Comparison of ENCODE assay signal across 9 cellular contexts in the genomic region with DNA sequence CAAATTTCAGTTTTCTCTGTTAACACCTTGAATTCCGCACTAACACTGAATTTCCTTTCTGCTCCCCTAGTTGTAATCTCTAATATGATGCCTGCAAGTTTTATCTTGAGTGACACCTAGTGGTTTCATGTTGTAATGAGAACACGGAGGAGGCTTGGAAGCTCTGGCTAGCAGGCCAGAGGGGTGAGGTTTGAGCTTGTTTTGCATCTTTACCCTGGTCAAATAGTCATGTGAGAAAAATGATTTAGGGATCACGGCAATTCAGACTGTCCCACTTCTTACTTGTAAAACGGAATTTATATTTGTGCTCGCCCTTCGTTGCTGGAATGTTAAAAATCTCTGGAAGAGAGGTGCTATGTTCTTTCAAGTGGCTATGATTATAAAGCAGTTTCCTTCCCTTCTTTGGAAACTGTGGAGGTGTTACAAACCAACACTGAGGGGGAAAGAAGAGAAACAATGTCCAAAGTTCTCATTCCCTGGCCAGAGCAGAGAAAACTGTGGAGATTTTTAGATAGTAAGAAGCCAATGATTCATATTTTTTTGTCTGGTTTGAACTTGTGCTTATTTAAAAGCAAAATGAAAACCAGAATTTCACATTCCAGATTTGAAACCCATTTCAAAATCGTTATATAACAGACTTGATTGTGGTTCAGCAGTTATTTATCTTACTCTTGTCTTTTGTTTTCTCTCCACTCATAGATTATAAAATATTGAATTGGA. TPM values are rescaled to one million over a fixed set of nuclear protein-coding genes. Genes with fewer than 3 reads are reported as not detected.
DNase-seq lines count a peak whose midpoint lies in the region; ATAC-seq, FAIRE-seq and TF ChIP-seq lines count a peak whose summit lies in the region.
"Had no signal": no experiment of that assay in that cellular context is flagged by ENCODE, and none has a peak within 500 bp of the region (broad histone marks: within the 10 kb centered on the region; RNA-seq: fewer than 3 reads in every experiment).

No MANE protein-coding gene starts in this region.

- no peak overlapping the region for H2AFZ ChIP-seq in IMR-90 (replicated peaks; ENCODE audit: low read length, poor library complexity)
- no peak overlapping the region for H2AFZ ChIP-seq in HepG2 (ENCODE audit: low read length)

- no peaks in the 10 kb centered on the region; the same call in 1 of the 2 replicates for H3K27me3 ChIP-seq in IMR-90 (ENCODE audit: control insufficient read depth, insufficient read depth, low read length)
- no peaks in the 10 kb centered on the region for H3K27me3 ChIP-seq in colonic mucosa
- no peaks in the 10 kb centered on the region for H3K27me3 ChIP-seq in HepG2 (ENCODE audit: control insufficient read depth in 1 of 2, insufficient read depth in 2 of 2, low read length in 2 of 2)
- no peaks in the 10 kb centered on the region for H3K27me3 ChIP-seq in thoracic aorta (replicated peaks; ENCODE audit: insufficient read depth)

- TF ChIP-seq EP300 in HepG2 (IDR thresholded peaks at IDR 0.05; ENCODE audit: low read depth in 2 of 2, low read length in 2 of 2) (no peak), HepG2 (CRISPR knock-in tag; IDR thresholded peaks at IDR 0.05; ENCODE audit: borderline replicate concordance) (no peak)

- peak; percentile 79 for TF ChIP-seq RAD21 in IMR-90 (IDR thresholded peaks at IDR 0.05; ENCODE audit: low read length)
- TF ChIP-seq RAD21 in HepG2 (CRISPR knock-in tag; IDR thresholded peaks at IDR 0.05), result no peak

- H3K18ac ChIP-seq in IMR-90 (ENCODE audit: low read depth, low read length), result no peak overlapping the region

- H4K8ac ChIP-seq in IMR-90 (ENCODE audit: low read depth in 2 of 2, low read length in 2 of 2), result no peak overlapping the region

- H2AK9ac ChIP-seq in IMR-90 (replicated peaks; ENCODE audit: low read depth, low read length, poor library complexity), result no peak overlapping the region

- no peak overlapping the region for H2AK5ac ChIP-seq in IMR-90 (ENCODE audit: low read depth, low read length)

- H4K5ac ChIP-seq in IMR-90 (ENCODE audit: low read depth, low read length), result no peak overlapping the region

- H2BK120ac ChIP-seq in IMR-90 (ENCODE audit: low read depth, low read length), result peak overlapping the region; percentile 9; the same call in 1 of the 2 replicates

- TF ChIP-seq CTCF in 22Rv1 (IDR thresholded peaks at IDR 0.05), result peak; percentile 91
- TF ChIP-seq CTCF in IMR-90 (conservative IDR thresholded peaks at IDR 0.05; ENCODE audit: low read depth, low read length), result peak; percentile 76
- peak; percentile 65 for TF ChIP-seq CTCF in colonic mucosa (IDR thresholded peaks at IDR 0.05)
- peak; percentile 77 for TF ChIP-seq CTCF in HepG2 (CRISPR knock-in tag; IDR thresholded peaks at IDR 0.05)
- peak; percentile 82 for TF ChIP-seq CTCF in thoracic aorta (IDR thresholded peaks at IDR 0.05)

- H3K79me1 ChIP-seq in IMR-90 (ENCODE audit: low read depth in 1 of 2, low read length in 2 of 2), result no peaks in the 10 kb centered on the region

- ATAC-seq in GM21786 (IDR thresholded peaks at IDR 0.05; ENCODE audit: unreplicated experiment) (peak; percentile 87), IMR-90 (ENCODE audit: low read depth) (peak; percentile 98), HepG2 (peak; percentile 93), thoracic aorta (ENCODE audit: insufficient number of reproducible peaks, low FRiP score, low read depth) (peak; percentile 92)

- H3K4ac ChIP-seq in IMR-90 (ENCODE audit: low read depth, low read length), result no peak overlapping the region

- H2BK20ac ChIP-seq in IMR-90 (ENCODE audit: low read depth, low read length), result no peak overlapping the region

- no peaks in the 10 kb centered on the region for H3K9me3 ChIP-seq in IMR-90 (ENCODE audit: control insufficient read depth, insufficient read depth, low read length)
- H3K9me3 ChIP-seq in colonic mucosa, result no peaks in the 10 kb centered on the region
- H3K9me3 ChIP-seq in HepG2 (ENCODE audit: low read length), result no peaks in the 10 kb centered on the region
- no peaks in the 10 kb centered on the region for H3K9me3 ChIP-seq in thoracic aorta

- no peak overlapping the region for H3K56ac ChIP-seq in IMR-90 (ENCODE audit: extremely low read depth, insufficient read depth, low read length)

- H3K4me3 ChIP-seq in IMR-90 (ENCODE audit: insufficient read depth, low read depth, low read length), result no peak overlapping the region
- H3K4me3 ChIP-seq in colonic mucosa, result no peak overlapping the region
- no peak overlapping the region for H3K4me3 ChIP-seq in HepG2 (replicated peaks in 1 of 3; ENCODE audit: insufficient read depth in 1 of 3, low read depth in 2 of 3, low read length in 3 of 3)
- peak overlapping the region; percentile 49 for H3K4me3 ChIP-seq in thoracic aorta

- H4K91ac ChIP-seq in IMR-90 (ENCODE audit: insufficient read depth, low read depth, low read length), result no peak overlapping the region

- H3K79me2 ChIP-seq in HepG2 (ENCODE audit: insufficient read depth, low read length), result no peaks in the 10 kb centered on the region

- DNase-seq in G401 (ENCODE audit: low spot score), result peak; percentile 65
- peak; percentile 66 for DNase-seq in IMR-90
- DNase-seq in OCI-M1 (lab: John Stamatoyannopoulos, UW), result peak; percentile 92
- DNase-seq in colonic mucosa, result no peak
- DNase-seq in HepG2 (ENCODE audit: low spot score), result peak; percentile 44
- DNase-seq in thoracic aorta (ENCODE audit: low spot score), result no peak

- no peak overlapping the region for H3K23ac ChIP-seq in IMR-90 (ENCODE audit: low read depth, low read length)

- H3K9me1 ChIP-seq in IMR-90 (ENCODE audit: insufficient read depth, low read length), result no peaks in the 10 kb centered on the region

- no peak overlapping the region for H2BK15ac ChIP-seq in IMR-90 (ENCODE audit: low read depth, low read length)

- H3K9ac ChIP-seq in IMR-90 (ENCODE audit: low read depth, low read length) (no peak overlapping the region), colonic mucosa (ENCODE audit: low read depth in 2 of 2, low read length in 2 of 2) (no peak overlapping the region), HepG2 (ENCODE audit: insufficient read depth, low read depth, low read length) (no peak overlapping the region)

- no CpG with 5 or more reads among the region's 7 CpGs for WGBS in IMR-90 (ENCODE audit: extremely low coverage in 2 of 2, insufficient read length in 1 of 2), 2 experiments
- 0% methylated on average over 7 of the region's 7 CpGs for WGBS in HepG2 (ENCODE audit: low lambda C conversion rate)

- POLR2A ChIA-PET in IMR-90 (lab: Charles Lee; ENCODE audit: unreplicated experiment) (no interaction called here), HepG2 (lab: Yijun Ruan, JAX) (no interaction called here)

- H3K14ac ChIP-seq in IMR-90 (replicated peaks; ENCODE audit: low read depth, low read length), result no peak overlapping the region; the same call in 1 of the 2 replicates

- BruUV-seq in IMR-90 (replicated peaks; lab: Mats Ljungman, UMichigan) (no TSS peak), HepG2 (replicated peaks; lab: Mats Ljungman, UMichigan) (no TSS peak)

- no peak overlapping the region for H2BK5ac ChIP-seq in IMR-90 (ENCODE audit: low read depth, low read length, poor library complexity, severe bottlenecking)

- in situ Hi-C loops in G401 (cut with HindIII; ENCODE audit: low sequenced_read_pairs), result no loop called here
- in situ Hi-C loops in IMR-90 (cut with MboI; ENCODE audit: low sequenced_read_pairs), result loop anchor here (10.0 kb wide), 2 partner anchors 265 to 1015 kb away; partner anchors contain the start of gene PRRX1
- in situ Hi-C loops in HepG2 (cut with HindIII; ENCODE audit: extremely low pct_ligation_motif_present, low pct_unique_long_range_greater_than_20kb), result loop anchor here (25.0 kb wide), 1 partner anchor 993 kb away; no protein-coding TSS in a partner anchor

- dilution Hi-C loops in IMR-90 (cut with HindIII; ENCODE audit: low sequenced_read_pairs, unreplicated experiment), result no loop called here

- TF ChIP-seq POLR2A in IMR-90 (IDR thresholded peaks at IDR 0.05; ENCODE audit: low read depth, low read length) (no peak), HepG2 (IDR thresholded peaks at IDR 0.05; ENCODE audit: insufficient read depth in 1 of 2, low read depth in 2 of 2, low read length in 2 of 2) (no peak)

- H3K36me3 ChIP-seq in IMR-90 (ENCODE audit: control insufficient read depth, insufficient read depth, low read length), result no peaks in the 10 kb centered on the region
- H3K36me3 ChIP-seq in colonic mucosa, result no peaks in the 10 kb centered on the region
- H3K36me3 ChIP-seq in HepG2 (replicated peaks in 1 of 2; ENCODE audit: control insufficient read depth in 1 of 2, insufficient read depth in 2 of 2, low read length in 2 of 2), result no peaks in the 10 kb centered on the region
- H3K36me3 ChIP-seq in thoracic aorta, result no peaks in the 10 kb centered on the region

- H3K4me1 ChIP-seq in IMR-90 (ENCODE audit: control insufficient read depth, insufficient read depth, low read length) (no peaks in the 10 kb centered on the region), colonic mucosa (no peaks in the 10 kb centered on the region), HepG2 (ENCODE audit: insufficient read depth, low read length) (no peaks in the 10 kb centered on the region), thoracic aorta (ENCODE audit: control insufficient read depth in 1 of 2, low read depth in 2 of 2) (peaks cover 10 to 22% of the 10 kb centered on the region in 2 donors)

- H4K20me1 ChIP-seq in IMR-90 (ENCODE audit: insufficient read depth, low read length) (no peaks in the 10 kb centered on the region), HepG2 (ENCODE audit: insufficient read depth, low read length) (no peaks in the 10 kb centered on the region)

- peak; percentile 76 for FAIRE-seq in HepG2 (lab: Jason Lieb, UNC)

- H3K27ac ChIP-seq in 22Rv1 (no peak overlapping the region), IMR-90 (ENCODE audit: insufficient read depth, low read length) (no peak overlapping the region), colonic mucosa (no peak overlapping the region), HepG2 (ENCODE audit: extremely low read length, insufficient read depth, low read length) (no peak overlapping the region), thoracic aorta (peak overlapping the region; percentile 60 to 76)

- H3K4me2 ChIP-seq in IMR-90 (ENCODE audit: low read depth, low read length) (0 out of 2 replicates have a peak overlapping the region, but pooled peaks have one; percentile 57), HepG2 (ENCODE audit: low read depth, low read length) (no peak overlapping the region)

- intact Hi-C loops in IMR-90 (cut with micrococcal nuclease) (loop anchor here (1.0 to 5.0 kb wide), 5 partner anchors 165 to 1001 kb away; partner anchors contain the start of genes GORAB and PRRX1), colonic mucosa (cut with DNase I) (loop anchor here (2.0 kb wide), 1 partner anchor 241 kb away; no protein-coding TSS in a partner anchor), HepG2 (cut with micrococcal nuclease; ENCODE audit: unreplicated experiment) (loop anchor here (1.0 kb wide), 2 partner anchors 241 to 1001 kb away; no protein-coding TSS in a partner anchor)

- CTCF ChIA-PET in IMR-90 (lab: Yijun Ruan, JAX), result interaction anchor here (0.5 to 2.8 kb wide), 14 partner anchors 12 to 1013 kb away, joined by 3 to 9 read pairs (median 4); no protein-coding TSS in a partner anchor
- CTCF ChIA-PET in HepG2 (lab: Yijun Ruan, JAX; ENCODE audit: low intra/inter-chr PET ratio, low total read pairs), result interaction anchor here (1.4 to 2.5 kb wide), 3 partner anchors 240 to 1001 kb away, joined by 5 to 8 read pairs (median 7); no protein-coding TSS in a partner anchor

RNA-seq across cellular contexts. Expression of gene MROH9, which starts 5.3 kb away (rescaled TPM):
- total RNA-seq in G401 (2014; rRNA removed; shearing (Covaris generic)), result not detected in 2 replicates
- total RNA-seq in IMR-90 (2012; rRNA removed) (not detected in 2 replicates), colonic mucosa (not detected), HepG2 (2016; rRNA removed; fragmentation: Illumina TruSeq; extraction: Trizol) (not detected in 2 replicates), thoracic aorta (not detected)
- polyA plus RNA-seq in IMR-90 (2012; rRNA removed) (not detected in 2 replicates), HepG2 (2011; rRNA removed) (not detected in 2 replicates)
- polyA plus RNA-seq in IMR-90 (2012; cell fraction: cytosol; rRNA removed), result not detected in 2 replicates
- not detected in 2 replicates for polyA plus RNA-seq in IMR-90 (2012; cell fraction: nucleus; rRNA removed; ENCODE audit: low replicate concordance)
- not detected in 2 replicates for total RNA-seq in HepG2 (2016; cell fraction: cytosol; rRNA removed; fragmentation: Illumina TruSeq; extraction: Trizol; ENCODE audit: low read depth)
- not detected in 2 replicates for total RNA-seq in HepG2 (2016; cell fraction: insoluble cytoplasmic fraction; rRNA removed; fragmentation: Illumina TruSeq; extraction: Trizol)
- not detected in 2 replicates for total RNA-seq in HepG2 (2016; cell fraction: membrane; rRNA removed; fragmentation: Illumina TruSeq; extraction: Trizol)
- not detected in 2 replicates for total RNA-seq in HepG2 (2016; cell fraction: nucleus; rRNA removed; fragmentation: Illumina TruSeq; extraction: Trizol)
- not detected in 2 replicates for polyA plus RNA-seq in HepG2 (2011; cell fraction: cytosol; rRNA removed)
- polyA plus RNA-seq in HepG2 (2011; cell fraction: nucleus; rRNA removed), result not detected in 2 replicates
- polyA plus RNA-seq in HepG2 (2012), result not detected in 2 replicates
- not detected in 2 replicates for polyA plus RNA-seq in HepG2 (2016; cell fraction: cytosol; fragmentation: Illumina TruSeq; extraction: Trizol; ENCODE audit: low read depth)
- not detected in 2 replicates for polyA plus RNA-seq in HepG2 (2016; cell fraction: insoluble cytoplasmic fraction; fragmentation: Illumina TruSeq; extraction: Trizol; ENCODE audit: low read depth)
- not detected in 2 replicates for polyA plus RNA-seq in HepG2 (2016; cell fraction: membrane; fragmentation: Illumina TruSeq; extraction: Trizol; ENCODE audit: low read depth)
- polyA plus RNA-seq in HepG2 (2016; cell fraction: nucleus; fragmentation: Illumina TruSeq; extraction: Trizol; ENCODE audit: insufficient read depth, low read depth), result not detected in 2 replicates
- polyA minus RNA-seq in HepG2 (2011; rRNA and poly(A)+ RNA removed; ENCODE audit: low replicate concordance), result not detected in 2 replicates
- not detected in 2 replicates for polyA minus RNA-seq in HepG2 (2011; cell fraction: cytosol; rRNA and poly(A)+ RNA removed)
- not detected in 2 replicates for polyA minus RNA-seq in HepG2 (2011; cell fraction: nucleus; rRNA and poly(A)+ RNA removed)
- polyA plus RNA-seq: IgD-negative memory B cell had no signal

Comparison
In these comparisons a context has a peak if more than half of its experiments do, and no peak if none do; other contexts are left out.
1. H3K27ac ChIP-seq: peak in thoracic aorta (2 of 2); none in 22Rv1 (single experiment), IMR-90 (single experiment), colonic mucosa (single experiment) and HepG2 (single experiment).
2. DNase-seq: peak in G401 (single experiment), IMR-90 (single experiment), OCI-M1 (single experiment) and HepG2 (single experiment); none in colonic mucosa (single experiment) and thoracic aorta (single experiment).
3. Peak in every context shown above with its lines, with median percentiles within 50 percentile points of each other: CTCF ChIP-seq and ATAC-seq.